In the genomic region with DNA sequence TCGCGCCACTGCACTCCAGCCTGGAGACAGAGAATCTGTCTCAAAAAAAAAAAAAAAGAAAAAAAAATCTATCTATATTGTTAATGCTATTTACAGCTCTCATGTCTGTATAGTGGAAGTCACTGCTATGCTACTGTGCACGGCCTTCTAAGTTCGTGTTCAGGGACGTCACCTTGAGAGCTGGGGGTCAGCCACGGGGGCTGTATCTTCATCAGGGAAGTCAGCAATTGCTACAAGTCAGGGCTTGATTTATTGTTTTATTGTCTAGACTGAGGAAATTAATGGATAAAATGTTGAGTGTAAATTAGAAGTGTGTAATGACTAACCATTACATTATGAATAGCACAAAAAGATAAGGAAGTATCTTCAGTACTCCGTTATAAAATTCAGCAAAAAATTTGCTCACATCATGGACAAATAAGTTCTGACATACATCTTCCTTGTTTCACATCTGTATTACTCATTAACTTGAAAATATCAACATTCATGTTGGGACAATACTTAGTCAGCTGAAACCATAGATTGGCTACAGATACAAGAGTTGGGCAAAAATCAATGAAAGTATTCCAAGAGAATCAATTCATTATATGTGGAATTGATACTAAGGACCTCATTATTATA, we compare ENCODE assay signal across 26 cellular contexts.
"Had no signal": no experiment of that assay in that cellular context is flagged by ENCODE, and none has a peak within 500 bp of the region (broad histone marks: within the 10 kb centered on the region; RNA-seq: fewer than 3 reads in every experiment).

No MANE protein-coding gene starts in this region.

- H3K9me3 ChIP-seq: adrenal gland, ascending aorta, lower lobe of right lung, prostate gland, testis had no signal

- DNase-seq: activated B cell treated with CpG ODN at 0.5 μM for 24 hours; activated CD4-positive, alpha-beta T cell treated with anti-CD3 and anti-CD28 coated beads for 4 hours; activated CD4-positive, alpha-beta T cell treated with anti-CD3 and anti-CD28 coated beads, Interleukin-2, amount 50 U/mL, for 48 hours; activated CD8-positive, alpha-beta memory T cell treated with anti-CD3 and anti-CD28 coated beads, Interleukin-2, amount 50 U/mL, for 48 hours; activated naive CD4-positive, alpha-beta T cell; activated T-cell treated with anti-CD3 and anti-CD28 coated beads, Interleukin-2, amount 50 U/mL, for 4 hours; adrenal gland; brain microvascular endothelial cell; central memory CD4-positive, alpha-beta T cell; dorsolateral prefrontal cortex; left colon; lower lobe of right lung; naive B cell; nucleus accumbens; spleen; stimulated activated CD4-positive, alpha-beta T cell treated with anti-CD3 and anti-CD28 coated beads, Interleukin-4, amount 100 ng/mL, for 1 hour; stimulated activated naive CD4-positive, alpha-beta T cell; SW 1271; T-helper 17 cell; testis; upper lobe of left lung had no signal

- H3K4me1 ChIP-seq: prostate gland had no signal

- H3K27ac ChIP-seq: adrenal gland, brain microvascular endothelial cell, dorsolateral prefrontal cortex, lower lobe of right lung, prostate gland, testis, upper lobe of left lung had no signal

- FAIRE-seq: colon had no signal

- H3K4me3 ChIP-seq: adrenal gland, ascending aorta, dorsolateral prefrontal cortex, lower lobe of right lung, prostate gland, spleen, testis, upper lobe of left lung had no signal

- H3K27me3 Mint-ChIP-seq: activated B cell treated with CpG ODN at 0.5 μM for 24 hours, naive B cell had no signal

- H3K27me3 ChIP-seq: adrenal gland, ascending aorta, brain microvascular endothelial cell, dorsolateral prefrontal cortex, spleen, testis, upper lobe of left lung had no signal

- H3K27ac Mint-ChIP-seq: activated B cell treated with CpG ODN at 0.5 μM for 24 hours; activated naive CD8-positive, alpha-beta T cell; activated T-helper 2 cell treated with anti-CD3 and anti-CD28 coated beads, Interferon-gamma antibody, Interleukin-2, Interleukin-4, amounts not matched to agents 10 μg/mL and 5 μg/mL and 100 μg/mL, durations not matched to agents 14 hours and 24 hours and 36 hours; T-helper 17 cell had no signal

- H3K9me3 Mint-ChIP-seq: activated B cell treated with CpG ODN at 0.5 μM for 24 hours; activated T-cell treated with anti-CD3 and anti-CD28 coated beads, Interleukin-2, amount 50 U/mL, for 4 hours; activated T-helper 2 cell treated with anti-CD3 and anti-CD28 coated beads, Interferon-gamma antibody, Interleukin-2, Interleukin-4, amounts not matched to agents 10 μg/mL and 5 μg/mL and 100 μg/mL, durations not matched to agents 14 hours and 24 hours and 36 hours; naive B cell had no signal

- ATAC-seq: activated T-cell treated with anti-CD3 and anti-CD28 coated beads, Interleukin-2, amount 50 U/mL, for 4 hours; left colon; lower lobe of right lung; T-helper 17 cell had no signal

- H3K36me3 Mint-ChIP-seq: activated naive CD8-positive, alpha-beta T cell; naive B cell had no signal

- H3K4me1 Mint-ChIP-seq: T-helper 17 cell had no signal

- H3K36me3 ChIP-seq: adrenal gland, ascending aorta, brain microvascular endothelial cell, lower lobe of right lung, prostate gland, spleen, upper lobe of left lung had no signal

- H3K4me3 Mint-ChIP-seq: activated B cell treated with CpG ODN at 0.5 μM for 24 hours; activated naive CD8-positive, alpha-beta T cell; activated T-cell treated with anti-CD3 and anti-CD28 coated beads, Interleukin-2, amount 50 U/mL, for 4 hours; T-helper 17 cell had no signal
